1 cellular context compared by ENCODE assay signal in genomic region chr11:20387262-20388095, GRCh38.
A peak's percentile ranks its signal among the peaks of the same experiment; 100 is the strongest.
TF ChIP-seq lines count a peak whose summit lies in the region.

Gene PRMT3, plus strand, starts transcription at chr11:20387716. Its CDS starts 31 bp downstream, at chr11:20387747.

TF ChIP-seq in HepG2, 621 proteins besides CTCF, POLR2A, EP300 and RAD21 (continued from another document and continues in another):
- TF ChIP-seq GMEB1 (CRISPR knock-in tag; IDR thresholded peaks at IDR 0.05; ENCODE audit: borderline replicate concordance) (peak; percentile 93), SMARCC2 (IDR thresholded peaks at IDR 0.05) (no peak), ETS1 (CRISPR knock-in tag; IDR thresholded peaks at IDR 0.05) (0 out of 2 replicates have a peak, but pooled peaks have one; percentile 27), ZNF780A (CRISPR knock-in tag; IDR thresholded peaks at IDR 0.05) (no peak), PTBP1 (IDR thresholded peaks at IDR 0.05; ENCODE audit: low read depth, low read length, poor library complexity, severe bottlenecking) (no peak), GPBP1L1 (CRISPR knock-in tag; IDR thresholded peaks at IDR 0.05) (no peak), ZNF142 (CRISPR knock-in tag; IDR thresholded peaks at IDR 0.05) (peak; percentile 57; the same call in 1 of the 2 replicates), TMF1 (CRISPR knock-in tag; IDR thresholded peaks at IDR 0.05; ENCODE audit: low read depth) (no peak), NCOA1 (CRISPR knock-in tag; IDR thresholded peaks at IDR 0.05) (no peak), ZFYVE20 (CRISPR knock-in tag; IDR thresholded peaks at IDR 0.05; ENCODE audit: borderline replicate concordance, low read depth) (no peak), AGO2 (optimal IDR thresholded peaks at IDR 0.05; ENCODE audit: low read depth, low read length) (peak; percentile 76), ZNF687 (CRISPR knock-in tag; IDR thresholded peaks at IDR 0.05) (peak; percentile 99), POLR2G (IDR thresholded peaks at IDR 0.05; ENCODE audit: low read depth, low read length) (peak; percentile 76), MAFK (conservative IDR thresholded peaks at IDR 0.05 in 1 of 2, IDR thresholded peaks at IDR 0.05 in 1 of 2; ENCODE audit: low read length in 2 of 2) (no peak), CBX2 (IDR thresholded peaks at IDR 0.05; ENCODE audit: low read depth, low read length) (no peak), CBX2 (CRISPR knock-in tag; IDR thresholded peaks at IDR 0.05; ENCODE audit: low read depth) (no peak), ZNF567 (CRISPR knock-in tag; IDR thresholded peaks at IDR 0.05; ENCODE audit: borderline replicate concordance) (peak; percentile 41; the same call in 1 of the 2 replicates), NBN (conservative IDR thresholded peaks at IDR 0.05) (no peak), ZNF468 (CRISPR knock-in tag; IDR thresholded peaks at IDR 0.05) (no peak), ZBTB49 (CRISPR knock-in tag; IDR thresholded peaks at IDR 0.05; ENCODE audit: borderline replicate concordance) (0 out of 2 replicates have a peak, but pooled peaks have one; percentile 23), SPEN (CRISPR knock-in tag; IDR thresholded peaks at IDR 0.05; ENCODE audit: low read depth) (peak; percentile 81), ZNF547 (CRISPR knock-in tag; IDR thresholded peaks at IDR 0.05) (peak; percentile 76; the same call in 1 of the 2 replicates), ZNF451 (CRISPR knock-in tag; IDR thresholded peaks at IDR 0.05) (peak; percentile 84; the same call in 1 of the 2 replicates), AHR (CRISPR knock-in tag; IDR thresholded peaks at IDR 0.05) (peak; percentile 77; the same call in 1 of the 2 replicates), TAF15 (IDR thresholded peaks at IDR 0.05; ENCODE audit: low read depth, low read length, poor library complexity, severe bottlenecking) (peak; percentile 81), ZNF720 (CRISPR knock-in tag; IDR thresholded peaks at IDR 0.05) (no peak), ZNF576 (CRISPR knock-in tag; IDR thresholded peaks at IDR 0.05) (peak; percentile 83; the same call in 1 of the 2 replicates), CREBL2 (CRISPR knock-in tag; IDR thresholded peaks at IDR 0.05; ENCODE audit: borderline replicate concordance) (no peak; the same call in 1 of the 2 replicates), GABPA (IDR thresholded peaks at IDR 0.05; ENCODE audit: low read depth, low read length) (peak; percentile 51; the same call in 1 of the 2 replicates), GABPA (CRISPR knock-in tag; IDR thresholded peaks at IDR 0.05; ENCODE audit: low read depth) (no peak; the same call in none of the 2 replicates), SOX13 (IDR thresholded peaks at IDR 0.05) (no peak), SOX13 (CRISPR knock-in tag; conservative IDR thresholded peaks at IDR 0.05 in 1 of 2, IDR thresholded peaks at IDR 0.05 in 1 of 2) (peak in 1 of 2 experiments; percentile 17; a peak in 1 of 4 replicates), PHF20 (CRISPR knock-in tag; IDR thresholded peaks at IDR 0.05) (peak; percentile 92), RFX5 (IDR thresholded peaks at IDR 0.05; ENCODE audit: low read depth, low read length) (no peak), ZSCAN31 (CRISPR knock-in tag; IDR thresholded peaks at IDR 0.05; ENCODE audit: low read depth) (peak; percentile 91), REXO4 (CRISPR knock-in tag; IDR thresholded peaks at IDR 0.05; ENCODE audit: borderline replicate concordance) (no peak), MAFG (CRISPR knock-in tag; IDR thresholded peaks at IDR 0.05) (peak; percentile 24; the same call in 1 of the 2 replicates), ZFAT (CRISPR knock-in tag; conservative IDR thresholded peaks at IDR 0.05) (no peak; the same call in 1 of the 2 replicates)
